Comparison of ENCODE assay signal across 9 cellular contexts in the genomic region with DNA sequence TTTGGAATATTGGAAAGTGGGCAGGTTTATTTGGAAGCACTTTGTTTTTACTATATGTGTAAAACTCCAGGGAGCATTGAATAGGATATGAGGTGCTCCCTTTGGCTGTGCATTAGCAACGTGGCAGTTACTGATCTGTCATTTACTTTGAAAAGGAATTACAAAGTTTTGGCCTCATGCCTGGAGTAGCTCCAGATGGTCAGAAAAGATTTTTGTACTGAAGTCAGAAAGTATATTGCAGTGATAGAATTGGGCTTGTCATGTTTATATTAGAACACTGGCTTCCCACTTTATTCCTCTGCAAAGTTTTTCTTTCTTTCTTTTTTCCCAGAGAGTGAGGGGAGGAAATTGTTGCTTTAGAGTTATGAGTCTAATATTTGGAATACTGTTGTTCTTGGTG. TPM values are rescaled to one million over a fixed set of nuclear protein-coding genes. Genes with fewer than 3 reads are reported as not detected.
A peak's percentile ranks its signal among the peaks of the same experiment; 100 is the strongest.
DNase-seq lines count a peak whose midpoint lies in the region; ATAC-seq and TF ChIP-seq lines count a peak whose summit lies in the region.
"Had no signal": no experiment of that assay in that cellular context is flagged by ENCODE, and none has a peak within 500 bp of the region (broad histone marks: within the 10 kb centered on the region; RNA-seq: fewer than 3 reads in every experiment).

No MANE protein-coding gene starts in this region.

- peaks cover 94% of the 10 kb centered on the region for H3K4me1 Mint-ChIP-seq in dendritic cell treated with granulocyte-macrophage colony-stimulating factor and Interleukin-4, amounts not matched to agents 40 ng/mL and 50 ng/mL, for 4 days (ENCODE audit: low read depth)
- peaks cover 75% of the 10 kb centered on the region for H3K4me1 Mint-ChIP-seq in nephron

- TF ChIP-seq POLR2A in tibial nerve (IDR thresholded peaks at IDR 0.05): no peak

- H3K27ac ChIP-seq in tibial nerve: peak overlapping the region in 2 of 4 donors; percentile 16 to 22

- WGBS in tibial nerve, 2 donors: 0 to 10% methylated on average over 1 of the region's 1 CpG

- H3K36me3 ChIP-seq in tibial nerve: peaks cover 0 to 7% (median 0%) of the 10 kb centered on the region in 3 donors

- ATAC-seq in GM21381 (IDR thresholded peaks at IDR 0.05; ENCODE audit: unreplicated experiment): no peak
- no peak for ATAC-seq in HG02610 (IDR thresholded peaks at IDR 0.05; ENCODE audit: unreplicated experiment)

- peak overlapping the region; percentile 52 for H3K27ac Mint-ChIP-seq in dendritic cell treated with granulocyte-macrophage colony-stimulating factor and Interleukin-4, amounts not matched to agents 40 ng/mL and 50 ng/mL, for 4 days
- peak overlapping the region; percentile 89 to 97 (median 92) for H3K27ac Mint-ChIP-seq in nephron

- DNase-seq in DMS 273 treated with DMSO at 0.1 percent for 48 hours (lab: John Stamatoyannopoulos, UW) (peak; percentile 86), NCI-H446 treated with DMSO at 0.1 percent for 48 hours (lab: John Stamatoyannopoulos, UW) (peak; percentile 89), tibial nerve (ENCODE audit: low spot score in 2 of 2) (no peak), NOMO-1 treated with DMSO at 0.1 percent for 48 hours (lab: John Stamatoyannopoulos, UW; ENCODE audit: unreplicated experiment) (no peak)
- DNase-seq: activated T-cell treated with anti-CD3 and anti-CD28 coated beads, Interleukin-2, amount 50 U/mL, for 1 hour had no signal

- no peaks in the 10 kb centered on the region for H3K27me3 ChIP-seq in tibial nerve

- no peak overlapping the region for H3K4me3 ChIP-seq in tibial nerve

- H3K36me3 Mint-ChIP-seq in dendritic cell treated with granulocyte-macrophage colony-stimulating factor and Interleukin-4, amounts not matched to agents 40 ng/mL and 50 ng/mL, for 4 days (ENCODE audit: low read depth): peaks cover 34% of the 10 kb centered on the region
- peaks cover 29% of the 10 kb centered on the region for H3K36me3 Mint-ChIP-seq in nephron (ENCODE audit: low read depth)

- H3K9me3 ChIP-seq in tibial nerve: no peaks in the 10 kb centered on the region

- intact Hi-C loops in dendritic cell treated with granulocyte-macrophage colony-stimulating factor and Interleukin-4, amounts not matched to agents 40 ng/mL and 50 ng/mL, for 4 days (cut with micrococcal nuclease): no loop called here

- TF ChIP-seq EP300 in tibial nerve (IDR thresholded peaks at IDR 0.05): no peak

- no peak for TF ChIP-seq CTCF in nephron (IDR thresholded peaks at IDR 0.05; ENCODE audit: unreplicated experiment in 3 of 3)
- TF ChIP-seq CTCF in tibial nerve (IDR thresholded peaks at IDR 0.05): no peak

- peaks cover 0 to 85% (median 25%) of the 10 kb centered on the region in 4 donors for H3K4me1 ChIP-seq in tibial nerve

- H3K27me3 Mint-ChIP-seq in dendritic cell treated with granulocyte-macrophage colony-stimulating factor and Interleukin-4, amounts not matched to agents 40 ng/mL and 50 ng/mL, for 4 days: no peaks in the 10 kb centered on the region
- no peaks in the 10 kb centered on the region for H3K27me3 Mint-ChIP-seq in nephron (ENCODE audit: low read depth)

- no peaks in the 10 kb centered on the region for H3K9me3 Mint-ChIP-seq in dendritic cell treated with granulocyte-macrophage colony-stimulating factor and Interleukin-4, amounts not matched to agents 40 ng/mL and 50 ng/mL, for 4 days
- H3K9me3 Mint-ChIP-seq in nephron: no peaks in the 10 kb centered on the region

- no peak overlapping the region for H3K4me3 Mint-ChIP-seq in dendritic cell treated with granulocyte-macrophage colony-stimulating factor and Interleukin-4, amounts not matched to agents 40 ng/mL and 50 ng/mL, for 4 days
- peak overlapping the region in 2 of 3 experiments; percentile 9 to 26 for H3K4me3 Mint-ChIP-seq in nephron

RNA-seq across cellular contexts. Expression of a gene that starts 26.2 kb away (rescaled TPM):
- total RNA-seq in tibial nerve: 100 to 1,000 TPM in 2 of 4 donors, 10 to 100 TPM in 2; 87.5 to 106 (median 95.7) TPM

Comparison
In these comparisons a context has a peak if more than half of its experiments do, and no peak if none do; other contexts are left out.
1. DNase-seq: peak in DMS 273 treated with DMSO at 0.1 percent for 48 hours (single experiment) and NCI-H446 treated with DMSO at 0.1 percent for 48 hours (single experiment); none in tibial nerve (0 of 2) and NOMO-1 treated with DMSO at 0.1 percent for 48 hours (single experiment).